ENCODE assay signal across 16 cellular contexts in genomic region chr7:28733035-28733434, GRCh38.
"Had no signal": no experiment of that assay in that cellular context is flagged by ENCODE, and none has a peak within 500 bp of the region (broad histone marks: within the 10 kb centered on the region; RNA-seq: fewer than 3 reads in every experiment).

No MANE protein-coding gene starts in this region.

- H3K36me3 Mint-ChIP-seq: naive thymus-derived CD4-positive, alpha-beta T cell; T-cell had no signal

- H3K4me3 Mint-ChIP-seq: activated naive CD4-positive, alpha-beta T cell treated with anti-CD3 and anti-CD28 coated beads for 36 hours; effector memory CD8-positive, alpha-beta T cell; naive thymus-derived CD4-positive, alpha-beta T cell; T-cell had no signal

- H3K9me3 ChIP-seq: body of pancreas, SK-N-SH, thyroid gland had no signal

- ATAC-seq: activated CD4-positive, CD25-positive, alpha-beta regulatory T cell treated with anti-CD3 and anti-CD28 coated beads, Interleukin-2, amount 50 U/mL, for 24 hours; body of pancreas; effector memory CD8-positive, alpha-beta T cell; left colon; naive thymus-derived CD4-positive, alpha-beta T cell; stimulated activated naive CD8-positive, alpha-beta T cell treated with anti-CD3 and anti-CD28 coated beads, Interleukin-15, Interleukin-2, amounts not matched to agents 100 U/mL and 50 U/mL, for 24 hours; T-cell had no signal

- H3K36me3 ChIP-seq: thyroid gland had no signal

- H3K4me3 ChIP-seq: body of pancreas, smooth muscle cell, thyroid gland had no signal

- H3K27ac ChIP-seq: body of pancreas, thyroid gland had no signal

- H3K4me1 Mint-ChIP-seq: naive thymus-derived CD4-positive, alpha-beta T cell; T-cell had no signal

- H3K9me3 Mint-ChIP-seq: activated naive CD4-positive, alpha-beta T cell treated with anti-CD3 and anti-CD28 coated beads for 36 hours; activated T-helper 2 cell treated with anti-CD3 and anti-CD28 coated beads, Interferon-gamma antibody, Interleukin-2, Interleukin-4, amounts not matched to agents 10 μg/mL and 5 μg/mL and 100 μg/mL, durations not matched to agents 14 hours and 24 hours and 36 hours; effector memory CD8-positive, alpha-beta T cell; naive thymus-derived CD4-positive, alpha-beta T cell; T-cell had no signal

- H3K4me1 ChIP-seq: thyroid gland had no signal

- H3K27ac Mint-ChIP-seq: activated naive CD4-positive, alpha-beta T cell treated with anti-CD3 and anti-CD28 coated beads for 36 hours; activated T-helper 2 cell treated with anti-CD3 and anti-CD28 coated beads, Interferon-gamma antibody, Interleukin-2, Interleukin-4, amounts not matched to agents 10 μg/mL and 5 μg/mL and 100 μg/mL, durations not matched to agents 14 hours and 24 hours and 36 hours; effector memory CD8-positive, alpha-beta T cell; naive thymus-derived CD4-positive, alpha-beta T cell; T-cell had no signal

- DNase-seq: activated CD4-positive, alpha-beta T cell treated with anti-CD3 and anti-CD28 coated beads, Interleukin-2, amount 50 U/mL, for 4 hours; activated naive CD4-positive, alpha-beta T cell treated with anti-CD3 and anti-CD28 coated beads for 36 hours; activated T-cell treated with anti-CD3 and anti-CD28 coated beads for 4 hours; body of pancreas; effector memory CD8-positive, alpha-beta T cell; left colon; naive thymus-derived CD4-positive, alpha-beta T cell; posterior cingulate gyrus; SK-N-SH; stimulated activated naive CD8-positive, alpha-beta T cell treated with anti-CD3 and anti-CD28 coated beads, Interleukin-15, Interleukin-2, amounts not matched to agents 100 U/mL and 50 U/mL, for 24 hours; T-cell; T-helper 9 cell; thyroid gland had no signal
